In the genomic region with DNA sequence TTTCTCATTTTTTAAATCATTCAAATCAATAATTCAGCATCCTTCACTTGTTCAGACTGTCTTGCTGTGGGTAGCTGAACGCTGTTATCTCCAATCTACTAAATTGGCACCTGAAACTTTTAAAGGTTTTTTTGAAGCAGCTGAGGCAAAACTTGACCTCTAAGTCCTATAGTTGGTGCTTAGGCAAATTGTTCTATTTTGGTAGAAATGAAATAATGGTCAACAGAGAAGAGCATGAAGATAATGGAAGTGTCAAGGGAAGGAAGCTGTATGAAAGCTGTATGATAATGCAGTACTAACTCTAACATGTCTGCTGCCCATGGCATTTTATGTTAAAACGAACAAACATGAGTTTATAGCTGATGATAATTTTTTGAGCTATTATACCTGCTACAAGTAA, we compare ENCODE assay signal across 22 cellular contexts.
DNase-seq lines count a peak whose midpoint lies in the region; ATAC-seq, FAIRE-seq and TF ChIP-seq lines count a peak whose summit lies in the region.
"Had no signal": no experiment of that assay in that cellular context is flagged by ENCODE, and none has a peak within 500 bp of the region (broad histone marks: within the 10 kb centered on the region; RNA-seq: fewer than 3 reads in every experiment).

No MANE protein-coding gene starts in this region.

- no peaks in the 10 kb centered on the region for H3K27me3 ChIP-seq in Karpas-422 (ENCODE audit: low read length)

- no peak overlapping the region for H2AFZ ChIP-seq in Karpas-422 (ENCODE audit: low read length)
- H2AFZ ChIP-seq: GM23248 had no signal

- no peaks in the 10 kb centered on the region for H3K36me3 ChIP-seq in Karpas-422 (ENCODE audit: insufficient read depth, low read length)

- H3K4me3 ChIP-seq in Karpas-422 (ENCODE audit: low read length) = no peak overlapping the region
- H3K4me3 ChIP-seq: A549, GM23248 had no signal

- no peaks in the 10 kb centered on the region for H3K9me3 ChIP-seq in Karpas-422 (ENCODE audit: low read length)
- H3K9me3 ChIP-seq: A549, Caco-2 had no signal

- H3K9ac ChIP-seq in Karpas-422 (ENCODE audit: low read length) = no peak overlapping the region
- H3K9ac ChIP-seq: GM23248 had no signal

- peak; percentile 34 for ATAC-seq in GM18858 (IDR thresholded peaks at IDR 0.05; ENCODE audit: unreplicated experiment)
- ATAC-seq in GM19463 (IDR thresholded peaks at IDR 0.05; ENCODE audit: unreplicated experiment) = peak; percentile 54
- no peak for ATAC-seq in activated T-cell treated with anti-CD3 and anti-CD28 coated beads, Interleukin-2, amount 50 U/mL, for 4 hours
- ATAC-seq: A549, HCT116 had no signal

- no peak overlapping the region for H3K27ac ChIP-seq in Karpas-422 (ENCODE audit: low read length)
- H3K27ac ChIP-seq: A549, GM23248 had no signal

- no peak for DNase-seq in H54 (ENCODE audit: insufficient read length, low spot score)
- DNase-seq in Karpas-422 = no peak
- no peak for DNase-seq in AG20443 (ENCODE audit: low spot score)
- DNase-seq in GM12891 (ENCODE audit: insufficient read length, low spot score) = no peak
- no peak for DNase-seq in activated T-cell treated with anti-CD3 and anti-CD28 coated beads, Interleukin-2, amount 50 U/mL, for 4 hours
- no peak for DNase-seq in cortex of kidney (lab: John Stamatoyannopoulos, UW)
- DNase-seq: 8988T; ACHN; C1 segment of cervical spinal cord; Caco-2; CD4-positive, alpha-beta memory T cell; DMS153; DND-41; GDM1; GM23248; H9; HFFc6 had no signal

- H3K4me1 ChIP-seq in Karpas-422 (ENCODE audit: low read length) = peaks cover 15% of the 10 kb centered on the region
- H3K4me1 ChIP-seq: A549, Caco-2 had no signal

- H3K79me2 ChIP-seq in Karpas-422 (ENCODE audit: low read length) = no peaks in the 10 kb centered on the region

- no peaks in the 10 kb centered on the region for H3K27me3 Mint-ChIP-seq in activated T-cell treated with anti-CD3 and anti-CD28 coated beads, Interleukin-2, amount 50 U/mL, for 4 hours (ENCODE audit: low read depth)
- H3K27me3 Mint-ChIP-seq: CD4-positive, alpha-beta memory T cell had no signal

- peaks cover 29% of the 10 kb centered on the region for H3K36me3 Mint-ChIP-seq in activated T-cell treated with anti-CD3 and anti-CD28 coated beads, Interleukin-2, amount 50 U/mL, for 4 hours (ENCODE audit: insufficient read depth)

- H3K4me1 Mint-ChIP-seq in activated T-cell treated with anti-CD3 and anti-CD28 coated beads, Interleukin-2, amount 50 U/mL, for 4 hours (ENCODE audit: low read depth) = no peaks in the 10 kb centered on the region
- H3K4me1 Mint-ChIP-seq: H9 had no signal

- no peaks in the 10 kb centered on the region for H3K9me3 Mint-ChIP-seq in activated T-cell treated with anti-CD3 and anti-CD28 coated beads, Interleukin-2, amount 50 U/mL, for 4 hours
- H3K9me3 Mint-ChIP-seq: H9, HFFc6 had no signal

- no peak overlapping the region for H3K4me3 Mint-ChIP-seq in activated T-cell treated with anti-CD3 and anti-CD28 coated beads, Interleukin-2, amount 50 U/mL, for 4 hours
- H3K4me3 Mint-ChIP-seq: CD4-positive, alpha-beta memory T cell; H9; HFFc6 had no signal

- TF ChIP-seq POLR2A in H54 (IDR thresholded peaks at IDR 0.05; ENCODE audit: low read depth, low read length) (no peak), GM12891 (IDR thresholded peaks at IDR 0.05; ENCODE audit: low read depth, low read length) (no peak)

- peak; percentile 72 for FAIRE-seq in H54 (lab: Jason Lieb, UNC)
- FAIRE-seq in GM12891 (lab: Jason Lieb, UNC) = no peak
- FAIRE-seq: A549, H1 had no signal

- H3K4me2 ChIP-seq in Karpas-422 (ENCODE audit: low read depth, low read length, poor library complexity, severe bottlenecking) = peak overlapping the region; percentile 23
- H3K4me2 ChIP-seq: A549 had no signal

- H3K9me2 ChIP-seq in Karpas-422 (replicated peaks; ENCODE audit: insufficient read depth, low read length) = no peaks in the 10 kb centered on the region

- H4K20me1 ChIP-seq in Karpas-422 (ENCODE audit: insufficient read depth, low read depth, low read length) = no peaks in the 10 kb centered on the region

TF ChIP-seq in GM12891, 5 proteins besides CTCF, POLR2A, EP300 and RAD21:
- TF ChIP-seq POLR2AphosphoS5 (IDR thresholded peaks at IDR 0.05; ENCODE audit: low read depth, low read length) = no peak
- no peak for TF ChIP-seq TAF1 (IDR thresholded peaks at IDR 0.05; ENCODE audit: low read depth, low read length)
- no peak for TF ChIP-seq PAX5 (IDR thresholded peaks at IDR 0.05; ENCODE audit: insufficient read depth, low read length, severe bottlenecking)
- TF ChIP-seq SPI1 (IDR thresholded peaks at IDR 0.05; ENCODE audit: low read depth, low read length) = no peak
- TF ChIP-seq POU2F2 (IDR thresholded peaks at IDR 0.05; ENCODE audit: low read depth, low read length) = no peak

Comparison
In these comparisons a context has a peak if more than half of its experiments do, and no peak if none do; other contexts are left out.
1. ATAC-seq: peak in GM18858 (single experiment) and GM19463 (single experiment); none in activated T-cell treated with anti-CD3 and anti-CD28 coated beads, Interleukin-2, amount 50 U/mL, for 4 hours (0 of 2).